Comparison of ENCODE assay signal across 18 cellular contexts in the genomic region with DNA sequence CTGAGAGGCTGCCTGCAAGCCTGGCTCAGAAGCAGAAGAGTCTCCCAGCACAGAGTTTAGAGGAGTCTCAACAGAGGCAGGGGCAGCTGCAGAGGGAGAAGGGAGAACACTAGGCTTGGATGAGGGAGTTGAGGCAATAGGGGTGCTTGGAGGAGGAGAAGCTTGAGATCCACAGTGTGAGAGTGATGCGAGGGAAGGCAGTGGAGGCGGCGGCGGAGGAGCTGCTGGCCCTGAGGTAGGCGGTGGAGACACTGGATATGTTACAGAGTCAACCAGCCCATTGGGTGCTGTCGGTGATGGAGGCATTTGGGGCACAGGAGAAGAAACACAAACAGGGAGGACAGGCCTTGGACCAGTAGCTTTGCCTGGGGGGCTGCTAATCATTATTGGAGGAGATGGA.
DNase-seq lines count a peak whose midpoint lies in the region; ATAC-seq and TF ChIP-seq lines count a peak whose summit lies in the region.
"Had no signal": no experiment of that assay in that cellular context is flagged by ENCODE, and none has a peak within 500 bp of the region (broad histone marks: within the 10 kb centered on the region; RNA-seq: fewer than 3 reads in every experiment).

No MANE protein-coding gene starts in this region.

- peaks cover 0 to 2% (median 0%) of the 10 kb centered on the region in 5 experiments for H3K9me3 Mint-ChIP-seq in brain
- H3K9me3 Mint-ChIP-seq in neural progenitor cell, result no peaks in the 10 kb centered on the region

- H3K4me1 Mint-ChIP-seq in brain (peaks cover 38% of the 10 kb centered on the region), neural progenitor cell (peaks cover 21% of the 10 kb centered on the region)
- H3K4me1 Mint-ChIP-seq: B cell had no signal

- no peaks in the 10 kb centered on the region for H3K27me3 ChIP-seq in neural progenitor cell

- H3K36me3 ChIP-seq in neural progenitor cell, result peaks cover 17% of the 10 kb centered on the region

- H3K27me3 Mint-ChIP-seq in brain (no peaks in the 10 kb centered on the region), neural progenitor cell (ENCODE audit: insufficient read depth, low read depth) (no peaks in the 10 kb centered on the region)

- H4K20me1 ChIP-seq in neural progenitor cell (ENCODE audit: low read depth), result peaks cover 59% of the 10 kb centered on the region

- H3K27ac Mint-ChIP-seq in brain (peak overlapping the region in 3 of 5 experiments; percentile 3 to 46 (median 35)), neural progenitor cell (peak overlapping the region; percentile 2)
- H3K27ac Mint-ChIP-seq: B cell had no signal

- H3K4me1 ChIP-seq in neural progenitor cell, result peaks cover 26% of the 10 kb centered on the region

- TF ChIP-seq CTCF in brain (conservative IDR thresholded peaks at IDR 0.05), result no peak
- no peak for TF ChIP-seq CTCF in neural progenitor cell (IDR thresholded peaks at IDR 0.05)

- H3K27ac ChIP-seq in neural progenitor cell, result no peak overlapping the region
- H3K27ac ChIP-seq: 22Rv1 had no signal

- ATAC-seq in Right ventricle myocardium inferior, result no peak
- ATAC-seq in left cardiac atrium, result no peak
- no peak for ATAC-seq in HG02588 (IDR thresholded peaks at IDR 0.05; ENCODE audit: unreplicated experiment)
- ATAC-seq in GM18907 (IDR thresholded peaks at IDR 0.05; ENCODE audit: unreplicated experiment), result no peak
- ATAC-seq in GM21723 (IDR thresholded peaks at IDR 0.05; ENCODE audit: unreplicated experiment), result no peak
- no peak for ATAC-seq in HG02840 (IDR thresholded peaks at IDR 0.05; ENCODE audit: low FRiP score, unreplicated experiment)

- H2AFZ ChIP-seq in neural progenitor cell (replicated peaks), result no peak overlapping the region

- H3K4me3 Mint-ChIP-seq in brain (no peak overlapping the region), neural progenitor cell (no peak overlapping the region)
- H3K4me3 Mint-ChIP-seq: B cell had no signal

- peaks cover 73% of the 10 kb centered on the region for H3K79me2 ChIP-seq in neural progenitor cell (ENCODE audit: low read depth)

- intact Hi-C loops in Right ventricle myocardium inferior (cut with DNase I), result no loop called here
- intact Hi-C loops in left cardiac atrium (cut with DNase I), result no loop called here

- peaks cover 54% of the 10 kb centered on the region for H3F3A ChIP-seq in neural progenitor cell (ENCODE audit: low read depth)

- H3K36me3 Mint-ChIP-seq in brain, result peaks cover 46% of the 10 kb centered on the region
- peaks cover 38% of the 10 kb centered on the region for H3K36me3 Mint-ChIP-seq in neural progenitor cell

- no peak overlapping the region for H3K4me3 ChIP-seq in neural progenitor cell
- H3K4me3 ChIP-seq: HAP-1 had no signal

- H3K9me3 ChIP-seq in neural progenitor cell (ENCODE audit: low read depth), result no peaks in the 10 kb centered on the region
- H3K9me3 ChIP-seq: HAP-1 had no signal

- DNase-seq in Right ventricle myocardium inferior (ENCODE audit: missing footprints) (peak; percentile 45), left cardiac atrium (no peak), neural progenitor cell (ENCODE audit: low spot score) (no peak)
- DNase-seq: DMS79 treated with DMSO at 0.1 percent for 48 hours; NCI-H1105; NCI-H2081; NCI-H2171 treated with DMSO at 0.1 percent for 48 hours; NCI-H748 treated with DMSO at 0.1 percent for 48 hours; NK-92 treated with Interleukin-12 subunit alpha and Interleukin-12 subunit beta, amount 100 ng/mL, for 24 hours; Right ventricle myocardium superior had no signal

- no peak overlapping the region for H3K9ac ChIP-seq in neural progenitor cell

- H3K4me2 ChIP-seq in neural progenitor cell, result no peak overlapping the region
